9 cellular contexts compared by ENCODE assay signal in the genomic region with DNA sequence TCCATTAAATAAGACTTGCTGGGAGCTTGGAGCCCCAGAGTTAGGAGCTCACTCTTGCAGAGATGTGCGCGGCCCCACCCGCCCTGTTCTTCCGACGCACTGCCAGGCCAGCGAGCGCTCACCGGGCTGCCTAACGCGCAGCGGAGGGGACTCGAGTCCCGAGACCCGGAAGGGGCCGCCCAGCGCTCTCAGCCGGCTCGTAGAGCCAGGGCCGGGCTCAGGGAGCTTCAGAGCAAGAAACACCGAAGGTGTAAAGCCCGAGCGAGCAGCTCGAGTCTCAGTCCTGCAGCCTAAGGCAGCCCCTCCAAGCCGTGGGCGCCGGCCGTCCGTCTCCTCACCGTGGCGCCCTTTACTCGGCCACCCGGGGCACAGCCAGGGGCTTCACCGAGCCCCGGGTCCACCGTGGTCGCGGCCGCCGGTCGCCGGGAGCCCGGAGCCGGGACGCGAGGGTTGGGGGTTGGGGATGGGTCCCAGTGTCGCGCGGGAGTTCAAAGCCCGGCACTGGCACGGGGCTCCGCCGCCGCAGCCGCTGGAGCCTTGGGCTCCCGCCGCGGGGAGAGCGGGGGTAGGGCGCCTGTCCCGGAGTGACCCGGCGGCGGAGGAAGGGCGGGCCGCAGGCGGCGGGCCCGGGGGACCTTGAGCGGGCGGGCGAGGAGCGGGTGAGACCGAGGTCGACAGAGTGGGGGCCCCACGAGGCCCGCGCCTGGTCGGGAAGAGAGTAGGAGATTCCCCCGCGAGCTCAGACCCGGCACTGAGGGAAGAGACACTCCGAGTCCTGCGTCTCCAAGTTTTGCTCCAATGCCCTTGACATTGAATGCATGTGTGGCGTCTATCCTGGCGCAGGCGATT. TPM values are rescaled to one million over a fixed set of nuclear protein-coding genes. Genes with fewer than 3 reads are reported as not detected.
DNase-seq lines count a peak whose midpoint lies in the region; ATAC-seq and TF ChIP-seq lines count a peak whose summit lies in the region.
"Had no signal": no experiment of that assay in that cellular context is flagged by ENCODE, and none has a peak within 500 bp of the region (broad histone marks: within the 10 kb centered on the region; RNA-seq: fewer than 3 reads in every experiment).

No MANE protein-coding gene starts in this region.

- TF ChIP-seq POLR2A in uterus (IDR thresholded peaks at IDR 0.05) = no peak

- intact Hi-C loops in uterus (cut with DNase I; ENCODE audit: low total_unique reads) = no loop called here

- peak overlapping the region; percentile 60 to 75 for H3K27ac ChIP-seq in uterus

- peaks cover 44% of the 10 kb centered on the region for H3K4me1 ChIP-seq in mucosa of stomach (ENCODE audit: control insufficient read depth, insufficient read depth, low read length)
- no peaks in the 10 kb centered on the region for H3K4me1 ChIP-seq in uterus

- peak overlapping the region; percentile 59 for H3K4me3 ChIP-seq in fibroblast of mammary gland (ENCODE audit: control insufficient read depth, low read depth, low read length)
- H3K4me3 ChIP-seq in mucosa of stomach (ENCODE audit: low read length) = peak overlapping the region; percentile 38
- H3K4me3 ChIP-seq in uterus = peak overlapping the region; percentile 43 to 59

- peak; percentile 7 to 38 for DNase-seq in NCI-H2081 (lab: John Stamatoyannopoulos, UW)
- DNase-seq in NCI-H2081 treated with DMSO at 0.1 percent for 48 hours (lab: John Stamatoyannopoulos, UW) = no peak
- peak; percentile 29 for DNase-seq in RPMI7951 (ENCODE audit: low read depth)
- DNase-seq in fibroblast of mammary gland (ENCODE audit: low read depth) = peak; percentile 37
- peak; percentile 27 to 51 for DNase-seq in uterus
- DNase-seq in SKM-1 treated with dmso at 0.1 percent for 144 hours (lab: John Stamatoyannopoulos, UW; ENCODE audit: unreplicated experiment) = no peak
- DNase-seq: DND-41 had no signal

- TF ChIP-seq CTCF in fibroblast of mammary gland (conservative IDR thresholded peaks at IDR 0.05; ENCODE audit: control insufficient read depth, insufficient read depth, low read depth, low read length) = no peak
- TF ChIP-seq CTCF in uterus (IDR thresholded peaks at IDR 0.05) = peak in 2 of 4 experiments; percentile 8 to 24

- H3K9ac ChIP-seq in mucosa of stomach (ENCODE audit: low read length) = peak overlapping the region; percentile 77

- H3K36me3 ChIP-seq in mucosa of stomach (ENCODE audit: control insufficient read depth, insufficient read depth, low read length) = no peaks in the 10 kb centered on the region
- H3K36me3 ChIP-seq in uterus = no peaks in the 10 kb centered on the region

- H3K27me3 ChIP-seq in mucosa of stomach (ENCODE audit: control insufficient read depth, insufficient read depth, low read length) = no peaks in the 10 kb centered on the region
- H3K27me3 ChIP-seq in uterus = no peaks in the 10 kb centered on the region

- ATAC-seq in HG02588 (IDR thresholded peaks at IDR 0.05; ENCODE audit: unreplicated experiment) = no peak

- H3K9me3 ChIP-seq in mucosa of stomach (ENCODE audit: control insufficient read depth, low read length) = no peaks in the 10 kb centered on the region
- H3K9me3 ChIP-seq in uterus = no peaks in the 10 kb centered on the region

RNA-seq across cellular contexts. Expression of gene THRB, which starts 26.9 kb away (rescaled TPM):
- 0.24 and 0.98 TPM in 2 replicates for total RNA-seq in RPMI7951 (2014; rRNA removed; shearing (Covaris generic))
- total RNA-seq in uterus = 10 to 100 TPM in 2 of 4 donors, 1 to 10 TPM in 2; 4.6 to 38.2 (median 17.3) TPM

Comparison
In these comparisons a context has a peak if more than half of its experiments do, and no peak if none do; other contexts are left out.
1. DNase-seq: peak in NCI-H2081 (2 of 2), RPMI7951 (single experiment), fibroblast of mammary gland (single experiment) and uterus (2 of 2); none in NCI-H2081 treated with DMSO at 0.1 percent for 48 hours (single experiment) and SKM-1 treated with dmso at 0.1 percent for 144 hours (single experiment).
2. Peak in every context shown above with its lines, with median percentiles within 50 percentile points of each other: H3K4me3 ChIP-seq.